10 cellular contexts compared by ENCODE assay signal in the genomic region with DNA sequence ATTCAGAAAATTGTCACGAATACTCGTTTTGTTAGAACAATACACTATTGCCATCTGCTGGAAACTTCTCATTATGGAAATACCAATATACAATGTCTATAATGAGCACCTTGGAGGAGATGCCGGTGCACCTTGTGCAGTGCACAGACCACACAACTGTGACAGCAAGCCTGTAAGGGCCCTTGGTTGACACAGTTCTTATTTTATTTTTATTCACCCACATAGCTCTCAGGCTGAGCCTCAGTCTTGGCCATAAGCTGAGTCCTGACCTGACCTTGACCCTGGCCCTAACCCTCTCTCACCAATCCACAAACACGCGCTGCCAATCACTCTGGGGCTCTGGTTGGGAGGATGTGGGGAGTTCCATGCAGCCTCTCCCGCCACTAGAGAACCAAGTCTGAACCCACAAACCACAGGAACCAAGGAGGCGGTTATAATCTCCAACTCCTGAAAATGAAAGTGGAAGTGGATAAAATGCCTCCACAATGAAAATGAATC. TPM values are rescaled to one million over a fixed set of nuclear protein-coding genes. Genes with fewer than 3 reads are reported as not detected.
DNase-seq lines count a peak whose midpoint lies in the region; ATAC-seq, FAIRE-seq and TF ChIP-seq lines count a peak whose summit lies in the region.
"Had no signal": no experiment of that assay in that cellular context is flagged by ENCODE, and none has a peak within 500 bp of the region (broad histone marks: within the 10 kb centered on the region; RNA-seq: fewer than 3 reads in every experiment).

No MANE protein-coding gene starts in this region.

- H3K9me3 ChIP-seq in K562 (replicated peaks; ENCODE audit: control insufficient read depth, insufficient read depth, low read depth, low read length) (no peaks in the 10 kb centered on the region), thyroid gland (no peaks in the 10 kb centered on the region)

- ATAC-seq in K562, result no peak

- DNase-seq in DMS53 (lab: John Stamatoyannopoulos, UW) (peak; percentile 41), DMS53 treated with DMSO at 0.1 percent for 48 hours (lab: John Stamatoyannopoulos, UW; ENCODE audit: unreplicated experiment) (no peak), RPMI7951 (ENCODE audit: low read depth) (peak; percentile 72), K562 (ENCODE audit: extremely low read depth in 1 of 4, low spot score in 3 of 4) (no peak), foreskin melanocyte (no peak), thyroid gland (no peak)
- peak; percentile 31 to 36 for DNase-seq in stimulated activated CD8-positive, alpha-beta memory T cell treated with anti-CD3 and anti-CD28 coated beads, Interleukin-2, amount 100 ng/mL, for 48 hours (ENCODE audit: low read depth in 2 of 2)
- no peak for DNase-seq in effector CD8-positive, alpha-beta T cell (lab: John Stamatoyannopoulos, UW)

- H3K79me2 ChIP-seq in K562 (ENCODE audit: control insufficient read depth, insufficient read depth, low read length), result no peaks in the 10 kb centered on the region

- in situ Hi-C loops in K562 (cut with MboI), result loop anchor here (5.0 to 25.0 kb wide), 2 partner anchors 840 to 1190 kb away; a partner anchor contains a TSS

- TF ChIP-seq EP300 in K562 (IDR thresholded peaks at IDR 0.05; ENCODE audit: low read length), result no peak

- CTCF ChIA-PET in K562 (lab: Yijun Ruan, JAX; ENCODE audit: low intra/inter-chr PET ratio), result interaction anchor here (0.5 kb wide), 1 partner anchor 1178 kb away, joined by 3 read pairs; no protein-coding TSS in a partner anchor

- no peak overlapping the region for H3K27ac ChIP-seq in K562 (ENCODE audit: extremely low read depth, low read depth, low read length)
- H3K27ac ChIP-seq in thyroid gland, result no peak overlapping the region

- H3K4me3 ChIP-seq in K562 (no peak overlapping the region), thyroid gland (replicated peaks in 1 of 3) (no peak overlapping the region)

- intact Hi-C loops in K562 (cut with micrococcal nuclease), result loop anchor here (10.0 kb wide), 1 partner anchor 833 kb away; no protein-coding TSS in a partner anchor
- intact Hi-C loops in thyroid gland (cut with DNase I), result no loop called here

- POLR2A ChIA-PET in K562 (lab: Yijun Ruan, JAX), result no interaction called here

- TF ChIP-seq RAD21 in K562 (CRISPR knock-in tag; conservative IDR thresholded peaks at IDR 0.05 in 1 of 2, IDR thresholded peaks at IDR 0.05 in 1 of 2), result no peak; a peak in 1 of 4 replicates

- TF ChIP-seq POLR2A in K562 (conservative IDR thresholded peaks at IDR 0.05), result no peak
- no peak for TF ChIP-seq POLR2A in thyroid gland (IDR thresholded peaks at IDR 0.05)

- no peak overlapping the region for H2AFZ ChIP-seq in K562 (ENCODE audit: low read depth, low read length)

- 5% methylated on average over 7 of the region's 7 CpGs for WGBS in K562 (ENCODE audit: insufficient coverage, low coverage, missing lambda C conversion rate)
- WGBS in thyroid gland, 2 donors, result 73 to 82% methylated on average over 7 of the region's 7 CpGs

- H4K20me1 ChIP-seq in K562 (replicated peaks; ENCODE audit: control insufficient read depth, insufficient read depth, low read length), result no peaks in the 10 kb centered on the region; the same call in 1 of the 2 replicates

- FAIRE-seq in K562 (lab: Jason Lieb, UNC), result no peak
- FAIRE-seq: A204.1 had no signal

- H3K27me3 ChIP-seq in K562 (ENCODE audit: control insufficient read depth in 2 of 2, insufficient read depth in 2 of 2, low read length in 2 of 2), result peaks cover 0 to 29% of the 10 kb centered on the region in 2 experiments; a peak in 2 of 5 replicates
- H3K27me3 ChIP-seq in thyroid gland, result no peaks in the 10 kb centered on the region

- no peaks in the 10 kb centered on the region for H3K4me1 ChIP-seq in K562 (replicated peaks in 1 of 2; ENCODE audit: control insufficient read depth in 2 of 2, insufficient read depth in 2 of 2, low read length in 2 of 2)
- H3K4me1 ChIP-seq in thyroid gland, result no peaks in the 10 kb centered on the region

- H3K36me3 ChIP-seq in K562 (ENCODE audit: control insufficient read depth, insufficient read depth, low read length) (no peaks in the 10 kb centered on the region), thyroid gland (no peaks in the 10 kb centered on the region)

- H3K9ac ChIP-seq in K562 (ENCODE audit: insufficient read depth in 1 of 2, low read depth in 2 of 2, low read length in 2 of 2), result no peak overlapping the region

- H3K4me2 ChIP-seq in K562 (ENCODE audit: insufficient read depth, low read length), result no peak overlapping the region

- H3K9me1 ChIP-seq in K562 (ENCODE audit: control insufficient read depth, insufficient read depth, low read length), result no peaks in the 10 kb centered on the region

- peak in 1 of 3 experiments; percentile 27; a peak in 2 of 6 replicates for TF ChIP-seq CTCF in K562 (IDR thresholded peaks at IDR 0.05 in 2 of 3, conservative IDR thresholded peaks at IDR 0.05 in 1 of 3; ENCODE audit: insufficient read depth in 2 of 3, low read depth in 1 of 3, low read length in 3 of 3)
- TF ChIP-seq CTCF in thyroid gland (IDR thresholded peaks at IDR 0.05), result no peak

- no TSS peak for BruUV-seq in K562 (replicated peaks; lab: Mats Ljungman, UMichigan)

TF ChIP-seq in K562, 482 proteins besides CTCF, POLR2A, EP300 and RAD21:
- TF ChIP-seq ESRRA (IDR thresholded peaks at IDR 0.05; ENCODE audit: borderline replicate concordance, low read depth) (peak; percentile 43; the same call in 1 of the 2 replicates), NR2C2 (CRISPR knock-in tag; IDR thresholded peaks at IDR 0.05) (no peak), NR2C2 (tag; IDR thresholded peaks at IDR 0.05) (peak; percentile 25; the same call in 1 of the 2 replicates)
- TF ChIP-seq, protein P1, sequence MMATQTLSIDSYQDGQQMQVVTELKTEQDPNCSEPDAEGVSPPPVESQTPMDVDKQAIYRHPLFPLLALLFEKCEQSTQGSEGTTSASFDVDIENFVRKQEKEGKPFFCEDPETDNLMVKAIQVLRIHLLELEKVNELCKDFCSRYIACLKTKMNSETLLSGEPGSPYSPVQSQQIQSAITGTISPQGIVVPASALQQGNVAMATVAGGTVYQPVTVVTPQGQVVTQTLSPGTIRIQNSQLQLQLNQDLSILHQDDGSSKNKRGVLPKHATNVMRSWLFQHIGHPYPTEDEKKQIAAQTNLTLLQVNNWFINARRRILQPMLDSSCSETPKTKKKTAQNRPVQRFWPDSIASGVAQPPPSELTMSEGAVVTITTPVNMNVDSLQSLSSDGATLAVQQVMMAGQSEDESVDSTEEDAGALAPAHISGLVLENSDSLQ (IDR thresholded peaks at IDR 0.05), result peak; percentile 37; the same call in 1 of the 2 replicates
- TF ChIP-seq, protein P2, sequence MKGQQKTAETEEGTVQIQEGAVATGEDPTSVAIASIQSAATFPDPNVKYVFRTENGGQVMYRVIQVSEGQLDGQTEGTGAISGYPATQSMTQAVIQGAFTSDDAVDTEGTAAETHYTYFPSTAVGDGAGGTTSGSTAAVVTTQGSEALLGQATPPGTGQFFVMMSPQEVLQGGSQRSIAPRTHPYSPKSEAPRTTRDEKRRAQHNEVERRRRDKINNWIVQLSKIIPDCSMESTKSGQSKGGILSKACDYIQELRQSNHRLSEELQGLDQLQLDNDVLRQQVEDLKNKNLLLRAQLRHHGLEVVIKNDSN (CRISPR knock-in tag; IDR thresholded peaks at IDR 0.05), result no peak
TF ChIP-seq in K562: peak in this region for 3.

RNA-seq across cellular contexts. Expression of a gene that starts 7.6 kb away (rescaled TPM):
- total RNA-seq in RPMI7951 (2014; rRNA removed; shearing (Covaris generic)), result not detected in 2 replicates
- not detected in 2 replicates for total RNA-seq in K562 (2011; cell fraction: chromatin; rRNA removed; ENCODE audit: low replicate concordance)
- not detected in 2 replicates for total RNA-seq in K562 (2011; cell fraction: nucleolus; rRNA removed)
- total RNA-seq in K562 (2011; cell fraction: nucleoplasm; rRNA removed), result not detected in 2 replicates
- total RNA-seq in K562 (2014; rRNA removed) (not detected in 2 replicates), K562 (2014; rRNA removed; fragmentation: Illumina TruSeq; extraction: Trizol) (not detected in 2 replicates), K562 (2015; rRNA removed; fragmentation: Illumina TruSeq; extraction: Trizol) (not detected in 2 replicates), K562 (2021) (not detected in 2 replicates), thyroid gland (not detected)
- polyA plus RNA-seq in K562 (2011; rRNA removed) (not detected in 2 replicates), K562 (2014; fragmentation: Illumina TruSeq; extraction: Trizol) (not detected in 2 replicates), K562 (2014; fragmentation: Nextera tagmentation; extraction: Ambion mirVana) (not detected), K562 (2014; rRNA removed) (not detected in 2 replicates)
- polyA plus RNA-seq in K562 (2011; cell fraction: cytosol; rRNA removed), result not detected in 2 replicates
- not detected in 2 replicates for polyA plus RNA-seq in K562 (2011; cell fraction: nucleus; rRNA removed)
- polyA plus RNA-seq in K562 (2012), result not detected in 2 replicates
- polyA minus RNA-seq in K562 (2011; rRNA and poly(A)+ RNA removed), result not detected in 2 replicates
- not detected in 2 replicates for polyA minus RNA-seq in K562 (2011; cell fraction: cytosol; rRNA and poly(A)+ RNA removed)
- polyA minus RNA-seq in K562 (2011; cell fraction: nucleus; rRNA and poly(A)+ RNA removed), result not detected in 2 replicates
- total RNA-seq: lung microvascular endothelial cell had no signal

RNA-seq across cellular contexts. Expression of a gene that starts 16.9 kb away (rescaled TPM):
- total RNA-seq in RPMI7951 (2014; rRNA removed; shearing (Covaris generic)), result 82.8 and 94.7 TPM in 2 replicates
- total RNA-seq in K562 (2011; cell fraction: chromatin; rRNA removed; ENCODE audit: low replicate concordance), result 6.0 and 11.9 TPM in 2 replicates
- 11.2 and 12.5 TPM in 2 replicates for total RNA-seq in K562 (2011; cell fraction: nucleolus; rRNA removed)
- total RNA-seq in K562 (2011; cell fraction: nucleoplasm; rRNA removed), result 8.7 and 11.7 TPM in 2 replicates
- 11.5 and 12.9 TPM in 2 replicates for total RNA-seq in K562 (2014; rRNA removed)
- 5.1 and 5.3 TPM in 2 replicates for total RNA-seq in K562 (2014; rRNA removed; fragmentation: Illumina TruSeq; extraction: Trizol)
- total RNA-seq in K562 (2015; rRNA removed; fragmentation: Illumina TruSeq; extraction: Trizol), result 5.1 and 7.2 TPM in 2 replicates
- 13.4 and 16.0 TPM in 2 replicates for total RNA-seq in K562 (2021)
- polyA plus RNA-seq in K562 (2011; rRNA removed), result 5.9 and 10.2 TPM in 2 replicates
- 5.3 and 15.1 TPM in 2 replicates for polyA plus RNA-seq in K562 (2011; cell fraction: cytosol; rRNA removed)
- polyA plus RNA-seq in K562 (2011; cell fraction: nucleus; rRNA removed), result 10.6 and 22.8 TPM in 2 replicates
- 10.5 and 14.1 TPM in 2 replicates for polyA plus RNA-seq in K562 (2012)
- polyA plus RNA-seq in K562 (2014; fragmentation: Illumina TruSeq; extraction: Trizol), result 9.4 and 13.5 TPM in 2 replicates
- polyA plus RNA-seq in K562 (2014; fragmentation: Nextera tagmentation; extraction: Ambion mirVana), result 1 to 10 TPM; 1.1 to 2.1 TPM
- polyA plus RNA-seq in K562 (2014; rRNA removed), result 15.4 and 16.7 TPM in 2 replicates
- 1.1 and 3.5 TPM in 2 replicates for polyA minus RNA-seq in K562 (2011; rRNA and poly(A)+ RNA removed)
- 2.5 and 2.6 TPM in 2 replicates for polyA minus RNA-seq in K562 (2011; cell fraction: cytosol; rRNA and poly(A)+ RNA removed)
- 3.4 and 4.3 TPM in 2 replicates for polyA minus RNA-seq in K562 (2011; cell fraction: nucleus; rRNA and poly(A)+ RNA removed)
- not detected for total RNA-seq in thyroid gland

Comparison
In these comparisons a context has a peak if more than half of its experiments do, and no peak if none do; other contexts are left out.
1. DNase-seq: peak in DMS53 (single experiment), RPMI7951 (single experiment) and stimulated activated CD8-positive, alpha-beta memory T cell treated with anti-CD3 and anti-CD28 coated beads, Interleukin-2, amount 100 ng/mL, for 48 hours (2 of 2); none in DMS53 treated with DMSO at 0.1 percent for 48 hours (single experiment), K562 (0 of 4), foreskin melanocyte (single experiment), thyroid gland (0 of 2) and effector CD8-positive, alpha-beta T cell (single experiment).